ENCODE assay signal across 36 cellular contexts in genomic region chr19:7718668-7719067, GRCh38. TPM values are rescaled to one million over a fixed set of nuclear protein-coding genes. Genes with fewer than 3 reads are reported as not detected.
DNase-seq lines count a peak whose midpoint lies in the region; ATAC-seq, FAIRE-seq and TF ChIP-seq lines count a peak whose summit lies in the region.
"Had no signal": no experiment of that assay in that cellular context is flagged by ENCODE, and none has a peak within 500 bp of the region (broad histone marks: within the 10 kb centered on the region; RNA-seq: fewer than 3 reads in every experiment).

No MANE protein-coding gene starts in this region.

- no peak overlapping the region for H2BK15ac ChIP-seq in mesendoderm (replicated peaks; ENCODE audit: low read depth)

- peaks cover 15% of the 10 kb centered on the region for H3K4me1 Mint-ChIP-seq in CD8-positive, alpha-beta T cell (ENCODE audit: low read depth)
- H3K4me1 Mint-ChIP-seq in T-cell = peaks cover 6 to 14% (median 8%) of the 10 kb centered on the region in 3 donors
- peaks cover 55% of the 10 kb centered on the region for H3K4me1 Mint-ChIP-seq in dendritic cell treated with granulocyte-macrophage colony-stimulating factor and Interleukin-4, amounts not matched to agents 40 ng/mL and 50 ng/mL, for 4 days (ENCODE audit: low read depth)
- H3K4me1 Mint-ChIP-seq in stimulated activated naive B cell treated with anti-CD40 and anti-IgM and Interleukin-4, amounts not matched to agents 10 μg/mL and 1 μg/mL and 100 μg/mL, for 72 hours = peaks cover 45 to 88% of the 10 kb centered on the region in 2 donors
- H3K4me1 Mint-ChIP-seq: neural crest cell had no signal

- H3K4ac ChIP-seq in mesendoderm (ENCODE audit: low read depth, low read length) = no peak overlapping the region

- peaks cover 14% of the 10 kb centered on the region for H3K4me1 ChIP-seq in CD8-positive, alpha-beta T cell (ENCODE audit: insufficient read depth, low read length)
- H3K4me1 ChIP-seq in mesendoderm (ENCODE audit: control insufficient read depth, low read depth, low read length) = no peaks in the 10 kb centered on the region
- H3K4me1 ChIP-seq: colonic mucosa had no signal

- no peak overlapping the region for H2BK120ac ChIP-seq in mesendoderm (ENCODE audit: low read depth, low read length)

- DNase-seq in CD8-positive, alpha-beta T cell = peak in 4 of 7 experiments; percentile 23 to 60 (median 35)
- DNase-seq in T-cell (peak in 9 of 34 experiments; percentile 6 to 26 (median 11)), RCC 7860 (ENCODE audit: low spot score) (no peak), mesendoderm (no peak)
- DNase-seq in stimulated activated naive B cell treated with anti-CD40 and anti-IgM and Interleukin-4, amounts not matched to agents 10 μg/mL and 1 μg/mL and 100 μg/mL, for 72 hours = no peak
- no peak for DNase-seq in activated CD4-positive, CD25-positive, alpha-beta regulatory T cell treated with anti-CD3 and anti-CD28 coated beads, Interleukin-2, amount 50 U/mL, for 72 hours
- DNase-seq: activated CD4-positive, alpha-beta T cell treated with anti-CD3 and anti-CD28 coated beads for 4 hours; activated CD8-positive, alpha-beta memory T cell treated with anti-CD3 and anti-CD28 coated beads for 24 hours; activated effector memory CD4-positive, alpha-beta T cell treated with Interleukin-2 at 50 U/mL for 16 hours; colonic mucosa; effector CD8-positive, alpha-beta T cell; hippocampal formation; MG63; NCI-H1105 treated with DMSO at 0.1 percent for 48 hours; NCI-H2029 treated with DMSO at 0.1 percent for 48 hours; NCI-H2227 treated with DMSO at 0.1 percent for 48 hours; NCI-H526; ovary; PC-9; SHP77 treated with DMSO at 0.1 percent for 48 hours; stimulated activated naive CD4-positive, alpha-beta T cell treated with Interleukin-2 at 50 U/mL for 16 hours; T-helper 9 cell had no signal

- no peak overlapping the region for H3K27ac ChIP-seq in CD8-positive, alpha-beta T cell (ENCODE audit: low read depth, low read length)
- no peak overlapping the region for H3K27ac ChIP-seq in mesendoderm (ENCODE audit: low read depth, low read length)
- H3K27ac ChIP-seq: cardiac muscle cell, colonic mucosa, epithelial cell of prostate, KMS-11, ovary, PC-9, thoracic aorta had no signal

- no peaks in the 10 kb centered on the region for H3K79me2 ChIP-seq in mesendoderm (ENCODE audit: control insufficient read depth, insufficient read depth, low read length)

- WGBS in mesendoderm (ENCODE audit: extremely low coverage, insufficient coverage, low lambda C conversion rate) = no CpG with 5 or more reads among the region's 8 CpGs

- POLR2A ChIA-PET in CD8-positive, alpha-beta T cell (lab: Charles Lee) = no interaction called here
- POLR2A ChIA-PET in T-cell (lab: Charles Lee) = no interaction called here

- peak; percentile 85 for ATAC-seq in CD8-positive, alpha-beta T cell
- ATAC-seq in T-cell (replicated peaks in 1 of 4) (peak in 2 of 4 experiments; percentile 53 to 68), GM18870 (IDR thresholded peaks at IDR 0.05; ENCODE audit: unreplicated experiment) (no peak)
- peak; percentile 52 to 61 for ATAC-seq in stimulated activated naive B cell treated with anti-CD40 and anti-IgM and Interleukin-4, amounts not matched to agents 10 μg/mL and 1 μg/mL and 100 μg/mL, for 72 hours (replicated peaks)

- H3K4me2 ChIP-seq in mesendoderm (ENCODE audit: low read length) = no peak overlapping the region
- H3K4me2 ChIP-seq: KMS-11, PC-9 had no signal

- H2BK5ac ChIP-seq in mesendoderm (ENCODE audit: low read length) = no peak overlapping the region

- no peaks in the 10 kb centered on the region for H3K36me3 Mint-ChIP-seq in CD8-positive, alpha-beta T cell
- no peaks in the 10 kb centered on the region for H3K36me3 Mint-ChIP-seq in T-cell
- no peaks in the 10 kb centered on the region for H3K36me3 Mint-ChIP-seq in dendritic cell treated with granulocyte-macrophage colony-stimulating factor and Interleukin-4, amounts not matched to agents 40 ng/mL and 50 ng/mL, for 4 days (ENCODE audit: low read depth)
- H3K36me3 Mint-ChIP-seq in stimulated activated naive B cell treated with anti-CD40 and anti-IgM and Interleukin-4, amounts not matched to agents 10 μg/mL and 1 μg/mL and 100 μg/mL, for 72 hours = peaks cover 12 to 22% of the 10 kb centered on the region in 2 donors

- H3K18ac ChIP-seq in mesendoderm (ENCODE audit: low read length) = no peak overlapping the region

- no peak for FAIRE-seq in RCC 7860 (lab: Jason Lieb, UNC)
- FAIRE-seq: astrocyte, H54 had no signal

- intact Hi-C loops in CD8-positive, alpha-beta T cell (cut with DNase I, micrococcal nuclease) = no loop called here
- intact Hi-C loops in dendritic cell treated with granulocyte-macrophage colony-stimulating factor and Interleukin-4, amounts not matched to agents 40 ng/mL and 50 ng/mL, for 4 days (cut with micrococcal nuclease) = no loop called here

- H3K23ac ChIP-seq in mesendoderm (ENCODE audit: low read length) = no peak overlapping the region

- no peaks in the 10 kb centered on the region for H3K79me1 ChIP-seq in mesendoderm (ENCODE audit: low read length)

- H3K9me3 Mint-ChIP-seq in CD8-positive, alpha-beta T cell = peaks cover 4% of the 10 kb centered on the region
- H3K9me3 Mint-ChIP-seq in T-cell = peaks cover 0 to 4% (median 4%) of the 10 kb centered on the region in 3 donors
- no peaks in the 10 kb centered on the region for H3K9me3 Mint-ChIP-seq in dendritic cell treated with granulocyte-macrophage colony-stimulating factor and Interleukin-4, amounts not matched to agents 40 ng/mL and 50 ng/mL, for 4 days
- H3K9me3 Mint-ChIP-seq in stimulated activated naive B cell treated with anti-CD40 and anti-IgM and Interleukin-4, amounts not matched to agents 10 μg/mL and 1 μg/mL and 100 μg/mL, for 72 hours = peaks cover 0 to 6% of the 10 kb centered on the region in 2 donors
- H3K9me3 Mint-ChIP-seq: neural crest cell had no signal

- H2AK5ac ChIP-seq in mesendoderm (ENCODE audit: low read length) = no peak overlapping the region

- TF ChIP-seq CTCF in CD8-positive, alpha-beta T cell (IDR thresholded peaks at IDR 0.05) = no peak

- H3K27me3 Mint-ChIP-seq in CD8-positive, alpha-beta T cell (ENCODE audit: low read depth) = no peaks in the 10 kb centered on the region
- H3K27me3 Mint-ChIP-seq in T-cell = no peaks in the 10 kb centered on the region
- no peaks in the 10 kb centered on the region for H3K27me3 Mint-ChIP-seq in dendritic cell treated with granulocyte-macrophage colony-stimulating factor and Interleukin-4, amounts not matched to agents 40 ng/mL and 50 ng/mL, for 4 days
- H3K27me3 Mint-ChIP-seq in stimulated activated naive B cell treated with anti-CD40 and anti-IgM and Interleukin-4, amounts not matched to agents 10 μg/mL and 1 μg/mL and 100 μg/mL, for 72 hours = no peaks in the 10 kb centered on the region

- no peak overlapping the region for H4K5ac ChIP-seq in mesendoderm (ENCODE audit: low read length)

- H3K27me3 ChIP-seq in CD8-positive, alpha-beta T cell (ENCODE audit: insufficient read depth, low read length) = no peaks in the 10 kb centered on the region
- no peaks in the 10 kb centered on the region for H3K27me3 ChIP-seq in mesendoderm (ENCODE audit: insufficient read depth, low read length, poor library complexity)
- H3K27me3 ChIP-seq: colonic mucosa, ovary had no signal

- H3K36me3 ChIP-seq in CD8-positive, alpha-beta T cell (ENCODE audit: insufficient read depth, low read length) = no peaks in the 10 kb centered on the region
- no peaks in the 10 kb centered on the region for H3K36me3 ChIP-seq in mesendoderm (ENCODE audit: control insufficient read depth, insufficient read depth, low read length)
- H3K36me3 ChIP-seq: cardiac muscle cell, colonic mucosa, MG63, ovary, thoracic aorta had no signal

- CTCF ChIA-PET in CD8-positive, alpha-beta T cell (lab: Charles Lee) = interaction anchor here (1.0 to 2.3 kb wide), 2 partner anchors 38 to 82 kb away, joined by 5 to 7 read pairs; partner anchors contain the start of gene TRAPPC5
- CTCF ChIA-PET in T-cell (lab: Charles Lee) = no interaction called here

- no peak overlapping the region for H3K56ac ChIP-seq in mesendoderm (ENCODE audit: low read length)

- H4K8ac ChIP-seq in mesendoderm (ENCODE audit: low read depth, low read length) = no peak overlapping the region

- peak overlapping the region; percentile 88 for H3K27ac Mint-ChIP-seq in CD8-positive, alpha-beta T cell
- H3K27ac Mint-ChIP-seq in T-cell = peak overlapping the region in 1 of 2 donors; percentile 52
- H3K27ac Mint-ChIP-seq in dendritic cell treated with granulocyte-macrophage colony-stimulating factor and Interleukin-4, amounts not matched to agents 40 ng/mL and 50 ng/mL, for 4 days = peak overlapping the region; percentile 45
- H3K27ac Mint-ChIP-seq in stimulated activated naive B cell treated with anti-CD40 and anti-IgM and Interleukin-4, amounts not matched to agents 10 μg/mL and 1 μg/mL and 100 μg/mL, for 72 hours = peak overlapping the region; percentile 96

- no peaks in the 10 kb centered on the region for H3K9me3 ChIP-seq in CD8-positive, alpha-beta T cell (ENCODE audit: low read length)
- H3K9me3 ChIP-seq: colonic mucosa, ovary, thoracic aorta had no signal

- peak overlapping the region; percentile 35 for H3K4me3 ChIP-seq in CD8-positive, alpha-beta T cell (ENCODE audit: low read depth, low read length)
- no peak overlapping the region for H3K4me3 ChIP-seq in mesendoderm (ENCODE audit: low read length)
- H3K4me3 ChIP-seq: cardiac muscle cell, colonic mucosa, MG63, ovary, PC-9, thoracic aorta had no signal

- H3K4me3 Mint-ChIP-seq in CD8-positive, alpha-beta T cell = peak overlapping the region; percentile 64
- H3K4me3 Mint-ChIP-seq in T-cell = peak overlapping the region in 2 of 3 donors; percentile 13 to 43
- no peak overlapping the region for H3K4me3 Mint-ChIP-seq in dendritic cell treated with granulocyte-macrophage colony-stimulating factor and Interleukin-4, amounts not matched to agents 40 ng/mL and 50 ng/mL, for 4 days
- peak overlapping the region; percentile 62 to 63 for H3K4me3 Mint-ChIP-seq in stimulated activated naive B cell treated with anti-CD40 and anti-IgM and Interleukin-4, amounts not matched to agents 10 μg/mL and 1 μg/mL and 100 μg/mL, for 72 hours
- H3K4me3 Mint-ChIP-seq: neural crest cell had no signal

- H3K9ac ChIP-seq in mesendoderm (ENCODE audit: low read length) = no peak overlapping the region
- H3K9ac ChIP-seq: KMS-11 had no signal

RNA-seq across cellular contexts. Expression of gene CLEC4G, which starts 13.2 kb away (rescaled TPM):
- not detected for total RNA-seq in CD8-positive, alpha-beta T cell
- total RNA-seq in T-cell = not detected
- polyA plus RNA-seq in mesendoderm (2013, experiment 1 of 2) = 0.03 TPM
- polyA plus RNA-seq in mesendoderm (2013, experiment 2 of 2) = 0.07 TPM
- total RNA-seq: astrocyte, cardiac muscle cell, Daoy, lung microvascular endothelial cell, neural crest cell, PC-9, renal cortical epithelial cell had no signal
- polyA plus RNA-seq: BJ, cardiac muscle cell had no signal

RNA-seq across cellular contexts. Expression of gene FCER2, which starts 16.7 kb away (rescaled TPM):
- 1 to 10 TPM; 2.3 to 3.9 TPM for total RNA-seq in CD8-positive, alpha-beta T cell
- 1 to 10 TPM in 3 of 5 donors, under 1 TPM in 2; 0.90 to 2.5 (median 1.2) TPM for total RNA-seq in T-cell
- polyA plus RNA-seq in mesendoderm (2013, experiment 1 of 2) = 0.04 TPM
- polyA plus RNA-seq in mesendoderm (2013, experiment 2 of 2) = not detected
- total RNA-seq: astrocyte, cardiac muscle cell, Daoy, lung microvascular endothelial cell, neural crest cell, PC-9, renal cortical epithelial cell had no signal
- polyA plus RNA-seq: BJ, cardiac muscle cell had no signal

RNA-seq across cellular contexts. Expression of gene CD209, which starts 28.7 kb away (rescaled TPM):
- total RNA-seq in CD8-positive, alpha-beta T cell = not detected
- under 1 TPM in 1 of 5 donors, not detected in 4; 0.07 TPM for total RNA-seq in T-cell
- polyA plus RNA-seq in mesendoderm (2013, experiment 1 of 2) = 0.07 TPM
- polyA plus RNA-seq in mesendoderm (2013, experiment 2 of 2) = 0.06 TPM
- total RNA-seq: astrocyte, cardiac muscle cell, Daoy, lung microvascular endothelial cell, neural crest cell, PC-9 had no signal
- polyA plus RNA-seq: BJ, cardiac muscle cell had no signal

RNA-seq across cellular contexts. Expression of gene TRAPPC5, which starts 38.0 kb away (rescaled TPM):
- total RNA-seq in CD8-positive, alpha-beta T cell = 10 to 100 TPM; 32.4 to 39.5 TPM
- 10 to 100 TPM; 39.2 to 75.3 (median 69.4) TPM for total RNA-seq in T-cell
- 49.3 TPM for polyA plus RNA-seq in mesendoderm (2013, experiment 1 of 2)
- polyA plus RNA-seq in mesendoderm (2013, experiment 2 of 2) = 53.5 TPM

RNA-seq across cellular contexts. Expression of gene MCEMP1, which starts 41.8 kb away (rescaled TPM):
- total RNA-seq in CD8-positive, alpha-beta T cell = 1 to 10 TPM; 1.1 to 1.5 TPM
- total RNA-seq in T-cell = under 1 TPM in 1 of 5 donors, not detected in 4; 0.26 TPM
- polyA plus RNA-seq in mesendoderm (2013, experiment 1 of 2) = 0.06 TPM
- polyA plus RNA-seq in mesendoderm (2013, experiment 2 of 2) = not detected
- total RNA-seq: astrocyte, cardiac muscle cell, Daoy, lung microvascular endothelial cell, neural crest cell, PC-9, renal cortical epithelial cell, skeletal muscle tissue had no signal
- polyA plus RNA-seq: BJ, cardiac muscle cell had no signal

Comparison
In these comparisons a context has a peak if more than half of its experiments do, and no peak if none do; other contexts are left out.
1. DNase-seq: peak in CD8-positive, alpha-beta T cell (4 of 7); none in stimulated activated naive B cell treated with anti-CD40 and anti-IgM and Interleukin-4, amounts not matched to agents 10 μg/mL and 1 μg/mL and 100 μg/mL, for 72 hours (single experiment), RCC 7860 (single experiment), mesendoderm (single experiment) and activated CD4-positive, CD25-positive, alpha-beta regulatory T cell treated with anti-CD3 and anti-CD28 coated beads, Interleukin-2, amount 50 U/mL, for 72 hours (single experiment).